7 cellular contexts compared by ENCODE assay signal in the genomic region with DNA sequence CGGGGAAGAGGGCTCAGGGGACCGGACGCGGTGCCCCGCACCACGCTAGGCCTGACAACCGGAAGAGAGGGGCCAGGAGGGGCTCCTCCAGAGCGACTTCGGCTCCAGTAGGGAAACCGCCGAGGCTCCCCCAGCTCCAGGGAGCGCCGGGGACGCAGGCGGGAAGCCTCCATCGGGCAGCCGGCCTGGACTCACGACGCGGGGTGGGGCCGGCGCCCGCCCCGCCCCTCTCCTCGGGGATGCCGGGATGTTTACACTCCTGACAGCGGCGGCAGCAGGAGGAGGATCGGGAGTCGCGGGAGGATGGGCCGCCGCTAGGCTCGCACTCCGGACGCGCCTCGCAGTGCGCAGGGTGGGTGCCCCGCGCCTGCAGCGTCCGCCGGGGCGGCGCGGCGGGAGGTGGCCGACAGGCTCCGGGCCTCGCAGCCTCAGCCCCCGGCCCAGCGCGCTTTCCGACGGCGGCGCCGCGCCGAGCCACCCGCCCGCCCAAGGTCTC. TPM values are rescaled to one million over a fixed set of nuclear protein-coding genes. Genes with fewer than 3 reads are reported as not detected.
DNase-seq lines count a peak whose midpoint lies in the region; ATAC-seq and TF ChIP-seq lines count a peak whose summit lies in the region.

A gene (plus strand): TSS at position 254 of the 496 bp plus-strand sequence. CDS start 75,583 bp downstream, outside the sequence.

- H3K27me3 ChIP-seq in ascending aorta = no peaks in the 10 kb centered on the region
- no peaks in the 10 kb centered on the region for H3K27me3 ChIP-seq in right atrium auricular region
- H3K27me3 ChIP-seq in prostate gland (replicated peaks; ENCODE audit: insufficient read depth) = no peaks in the 10 kb centered on the region

- WGBS in prostate gland = 0% methylated on average over 27 of the region's 63 CpGs

- H3K27ac ChIP-seq in ascending aorta (peak within 1 kb of the TSS; percentile 96 to 99), right atrium auricular region (peak within 1 kb of the TSS; percentile 98 to 100), prostate gland (peak within 1 kb of the TSS; percentile 99 to 100)

- TF ChIP-seq POLR2A in prostate gland (IDR thresholded peaks at IDR 0.05) = peak; percentile 91

- TF ChIP-seq CTCF in ascending aorta (IDR thresholded peaks at IDR 0.05) (peak in 1 of 3 experiments; percentile 23), right atrium auricular region (IDR thresholded peaks at IDR 0.05) (no peak), prostate gland (IDR thresholded peaks at IDR 0.05) (peak in 2 of 4 experiments; percentile 25 to 31)

- H3K36me3 ChIP-seq in ascending aorta = no peaks in the 10 kb centered on the region
- H3K36me3 ChIP-seq in right atrium auricular region = no peaks in the 10 kb centered on the region
- no peaks in the 10 kb centered on the region for H3K36me3 ChIP-seq in prostate gland

- peak; percentile 25 for ATAC-seq in GM18499 (IDR thresholded peaks at IDR 0.05; ENCODE audit: insufficient read depth, unreplicated experiment)
- peak; percentile 51 for ATAC-seq in HG02852 (IDR thresholded peaks at IDR 0.05; ENCODE audit: unreplicated experiment)

- H3K9me3 ChIP-seq in ascending aorta = no peaks in the 10 kb centered on the region
- no peaks in the 10 kb centered on the region for H3K9me3 ChIP-seq in right atrium auricular region
- no peaks in the 10 kb centered on the region for H3K9me3 ChIP-seq in prostate gland

- DNase-seq in NCI-H146 treated with DMSO at 0.1 percent for 48 hours (lab: John Stamatoyannopoulos, UW; ENCODE audit: unreplicated experiment) (peak; percentile 74), ascending aorta (ENCODE audit: low spot score in 2 of 2) (peak; percentile 59 to 92), right atrium auricular region (ENCODE audit: low spot score) (peak; percentile 83), prostate gland (ENCODE audit: low spot score) (peak; percentile 87)

- peaks cover 17 to 34% of the 10 kb centered on the region in 2 donors for H3K4me1 ChIP-seq in ascending aorta
- peaks cover 0 to 75% of the 10 kb centered on the region in 2 donors for H3K4me1 ChIP-seq in right atrium auricular region
- peaks cover 3% of the 10 kb centered on the region for H3K4me1 ChIP-seq in prostate gland (replicated peaks)

- peak within 1 kb of the TSS; percentile 79 to 90 for H3K4me3 ChIP-seq in ascending aorta
- H3K4me3 ChIP-seq in right atrium auricular region = peak within 1 kb of the TSS; percentile 94 to 96
- peak within 1 kb of the TSS; percentile 99 for H3K4me3 ChIP-seq in prostate gland

- intact Hi-C loops in T-helper 1 cell treated with Interleukin-12 subunit alpha and Interleukin-12 subunit beta and Interleukin-4 antibody, amounts not matched to agents 30 ng/mL and 1 ng/mL, for 36 hours (cut with micrococcal nuclease) = loop anchor here (1.0 to 5.0 kb wide), 14 partner anchors 54 to 1009 kb away; a partner anchor contains a TSS
- intact Hi-C loops in ascending aorta (cut with DNase I) = loop anchor here (2.0 to 10.0 kb wide), 5 partner anchors 38 to 382 kb away; a partner anchor contains a TSS
- intact Hi-C loops in prostate gland (cut with DNase I) = no loop called here

RNA-seq across cellular contexts. Expression of the gene that starts here (rescaled TPM):
- 48.1 and 53.2 TPM in 2 replicates for total RNA-seq in T-helper 1 cell treated with Interleukin-12 subunit alpha and Interleukin-12 subunit beta and Interleukin-4 antibody, amounts not matched to agents 30 ng/mL and 1 ng/mL, for 36 hours
- total RNA-seq in ascending aorta = 43.6 TPM
- 100 to 1,000 TPM; 168 to 228 TPM for total RNA-seq in right atrium auricular region
- 10 to 100 TPM; 53.3 to 70.9 TPM for total RNA-seq in prostate gland

Comparison
In these comparisons a context has a peak if more than half of its experiments do, and no peak if none do; other contexts are left out.
1. Peak in every context shown above with its lines: DNase-seq, ATAC-seq, H3K4me3 ChIP-seq and H3K27ac ChIP-seq.